Comparison of ENCODE assay signal across 11 cellular contexts in genomic region chr5:51013036-51013435, GRCh38.
"Had no signal": no experiment of that assay in that cellular context is flagged by ENCODE, and none has a peak within 500 bp of the region (broad histone marks: within the 10 kb centered on the region; RNA-seq: fewer than 3 reads in every experiment).

No MANE protein-coding gene starts in this region.

- H3K4me3 Mint-ChIP-seq: GM23338, H9, HFFc6 had no signal

- H3K4me1 Mint-ChIP-seq: GM23338, H9 had no signal

- H3K27ac ChIP-seq: GM23248 had no signal

- FAIRE-seq: H1, H54 had no signal

- H3K36me3 ChIP-seq: HAP-1 had no signal

- H3K4me2 ChIP-seq: GM23338 had no signal

- H3K9me3 Mint-ChIP-seq: GM23338, H9 had no signal

- H3K4me1 ChIP-seq: HAP-1 had no signal

- DNase-seq: GM23248, GOT3, H7, H9, HCEC 1CT, HFFc6 had no signal

- H3K9ac ChIP-seq: GM23248 had no signal

- H3K27ac Mint-ChIP-seq: GM23338, H9, HFFc6 had no signal

- H3K9me3 ChIP-seq: HAP-1 had no signal

- H2AFZ ChIP-seq: GM23248, GM23338 had no signal

- H3K4me3 ChIP-seq: GM23248, GM23338, HAP-1 had no signal

- ATAC-seq: GM23338, HCT116 had no signal
